ENCODE assay signal across 8 cellular contexts in genomic region chr11:35404397-35404775, GRCh38. TPM values are rescaled to one million over a fixed set of nuclear protein-coding genes. Genes with fewer than 3 reads are reported as not detected.
DNase-seq lines count a peak whose midpoint lies in the region; ATAC-seq and TF ChIP-seq lines count a peak whose summit lies in the region.

No MANE protein-coding gene starts in this region.

- H3K9me3 ChIP-seq in Panc1 (ENCODE audit: control insufficient read depth, insufficient read depth, low read depth, low read length): no peaks in the 10 kb centered on the region
- H3K9me3 ChIP-seq in transverse colon: no peaks in the 10 kb centered on the region

- DNase-seq in A172 (ENCODE audit: low spot score): peak; percentile 45
- DNase-seq in GM06990 (ENCODE audit: extremely low read depth, insufficient read length): no peak
- no peak for DNase-seq in Panc1 (ENCODE audit: low read depth, low spot score)
- DNase-seq in head of caudate nucleus: peak in 30 of 42 donors; percentile 13 to 79 (median 48)
- peak; percentile 27 for DNase-seq in transverse colon
- no peak for DNase-seq in LoVo (ENCODE audit: low spot score)
- no peak for DNase-seq in RKO (ENCODE audit: low spot score)

- H3K27ac ChIP-seq in Panc1 (ENCODE audit: low read length) (peak overlapping the region; percentile 64; the same call in 1 of the 2 replicates), transverse colon (no peak overlapping the region)

- peaks cover 5% of the 10 kb centered on the region; the same call in 1 of the 2 replicates for H3K4me1 ChIP-seq in Panc1 (ENCODE audit: control insufficient read depth, insufficient read depth, low read length)
- H3K4me1 ChIP-seq in transverse colon: peaks cover 0 to 3% (median 0%) of the 10 kb centered on the region in 4 donors

- ATAC-seq in Panc1 (peak; percentile 82), HG03342 (IDR thresholded peaks at IDR 0.05; ENCODE audit: unreplicated experiment) (no peak)

- no TSS peak for BruUV-seq in Panc1 (replicated peaks; lab: Mats Ljungman, UMichigan)

- no peak for TF ChIP-seq EP300 in transverse colon (IDR thresholded peaks at IDR 0.05; ENCODE audit: low read depth)

- no peak for TF ChIP-seq POLR2A in transverse colon (IDR thresholded peaks at IDR 0.05)

- H3K27me3 ChIP-seq in GM06990 (replicated peaks; ENCODE audit: control insufficient read depth, insufficient read depth, low read length) (no peaks in the 10 kb centered on the region; the same call in 1 of the 2 replicates), Panc1 (ENCODE audit: control insufficient read depth, insufficient read depth, low read length) (no peaks in the 10 kb centered on the region), transverse colon (no peaks in the 10 kb centered on the region)

- intact Hi-C loops in Panc1 (cut with micrococcal nuclease; ENCODE audit: unreplicated experiment) (no loop called here), head of caudate nucleus (cut with DNase I) (no loop called here), transverse colon (cut with DNase I; ENCODE audit: low total_unique reads) (no loop called here)

- peak; percentile 75 for TF ChIP-seq CTCF in GM06990 (IDR thresholded peaks at IDR 0.05; ENCODE audit: insufficient read depth, low read length, poor library complexity, severe bottlenecking)
- peak; percentile 82 for TF ChIP-seq CTCF in Panc1 (IDR thresholded peaks at IDR 0.05)
- peak; percentile 19 to 40 (median 34) for TF ChIP-seq CTCF in transverse colon (IDR thresholded peaks at IDR 0.05)

- in situ Hi-C loops in Panc1 (cut with HindIII; ENCODE audit: low pct_unique_long_range_greater_than_20kb, low sequenced_read_pairs) (no loop called here), transverse colon (cut with MboI; ENCODE audit: low pct_ligation_motif_present in 1 of 4, low pct_unique_long_range_greater_than_20kb in 1 of 4, low sequenced_read_pairs in 3 of 4) (loop anchor here in 2 of 4 donors (10.0 to 25.0 kb wide), 2 partner anchors 817 to 820 kb away; no protein-coding TSS in a partner anchor)

- WGBS in transverse colon (ENCODE audit: low coverage in 1 of 2), 2 donors: 50 to 51% methylated on average over 2 to 7 of the region's 7 CpGs

- no peaks in the 10 kb centered on the region for H3K36me3 ChIP-seq in GM06990 (ENCODE audit: control insufficient read depth, insufficient read depth, low read length)
- no peaks in the 10 kb centered on the region for H3K36me3 ChIP-seq in Panc1 (ENCODE audit: control insufficient read depth, insufficient read depth, low read length)
- no peaks in the 10 kb centered on the region for H3K36me3 ChIP-seq in transverse colon

- H3K4me3 ChIP-seq in GM06990 (replicated peaks; ENCODE audit: low read depth, low read length): peak overlapping the region; percentile 30; the same call in 1 of the 2 replicates
- H3K4me3 ChIP-seq in Panc1 (ENCODE audit: low read depth in 2 of 2, low read length in 2 of 2): peak overlapping the region; percentile 6 to 40; a peak in 3 of 4 replicates
- no peak overlapping the region for H3K4me3 ChIP-seq in transverse colon

- POLR2A ChIA-PET in Panc1 (lab: Charles Lee): no interaction called here

- CTCF ChIA-PET in Panc1 (lab: Charles Lee): interaction anchor here (0.5 kb wide), 1 partner anchor 15 kb away, joined by 5 read pairs; no protein-coding TSS in a partner anchor

RNA-seq across cellular contexts. Expression of gene SLC1A2, which starts 15.0 kb away (rescaled TPM):
- total RNA-seq in A172 (2014; rRNA removed; shearing (Covaris generic)): 0.12 and 0.41 TPM in 2 replicates
- total RNA-seq in Panc1 (2021; ENCODE audit: unreplicated experiment) (0.21 TPM), transverse colon (under 1 TPM in 3 of 4 donors, not detected in 1; 0.27 to 0.80 (median 0.79) TPM)
- 0.17 TPM for polyA plus RNA-seq in Panc1 (2012; ENCODE audit: insufficient read length)

Comparison
In these comparisons a context has a peak if more than half of its experiments do, and no peak if none do; other contexts are left out.
1. DNase-seq: peak in A172 (single experiment), head of caudate nucleus (30 of 42) and transverse colon (single experiment); none in GM06990 (single experiment), Panc1 (single experiment), LoVo (single experiment) and RKO (single experiment).
2. H3K4me3 ChIP-seq: peak in GM06990 (single experiment) and Panc1 (2 of 2); none in transverse colon (0 of 4).
3. Peak in every context shown above with its lines, with median percentiles within 50 percentile points of each other: CTCF ChIP-seq.